Comparison of ENCODE assay signal across 24 cellular contexts in the genomic region with DNA sequence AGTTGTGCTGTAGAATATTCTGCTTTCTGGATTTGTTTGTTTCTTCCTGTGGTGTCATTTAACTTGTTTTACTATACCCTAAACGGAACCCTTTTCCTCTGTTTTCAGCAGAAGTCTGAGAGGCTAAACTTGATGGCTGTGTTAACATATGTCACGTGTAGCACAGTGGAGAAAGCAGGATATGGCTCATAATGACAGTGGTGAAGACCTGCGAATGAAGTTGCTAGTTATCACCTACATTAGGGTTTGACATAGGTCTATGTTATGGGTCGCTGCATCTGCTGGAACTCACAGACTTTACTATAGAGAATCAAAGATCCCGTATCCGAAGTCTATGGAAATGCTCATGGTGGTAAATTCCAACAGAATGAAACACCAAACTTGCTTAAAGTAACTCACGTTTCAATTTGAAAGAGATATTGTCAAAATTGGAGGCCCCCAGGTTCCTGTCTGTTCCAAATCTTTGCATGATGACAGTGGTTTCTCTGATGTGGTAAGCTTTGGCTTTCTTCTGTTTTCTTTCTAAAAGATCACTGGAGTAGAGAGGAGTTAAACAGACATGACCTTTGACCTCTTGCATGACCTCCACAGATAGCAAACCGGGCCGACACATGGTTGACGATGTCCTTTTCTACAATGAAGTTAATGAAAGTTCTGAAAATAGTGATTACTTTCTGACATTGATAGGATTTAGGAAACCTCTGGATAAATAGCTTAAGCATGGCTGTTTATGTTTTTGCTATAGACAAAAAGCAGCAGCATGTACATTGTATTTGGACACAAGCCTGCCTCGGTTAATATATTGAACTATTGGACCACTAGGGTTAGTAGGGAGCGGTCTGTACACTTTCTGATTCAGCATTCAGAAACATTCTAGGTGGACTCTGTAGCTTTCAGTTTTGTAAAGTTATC. TPM values are rescaled to one million over a fixed set of nuclear protein-coding genes. Genes with fewer than 3 reads are reported as not detected.
DNase-seq lines count a peak whose midpoint lies in the region; ATAC-seq, FAIRE-seq and TF ChIP-seq lines count a peak whose summit lies in the region.
"Had no signal": no experiment of that assay in that cellular context is flagged by ENCODE, and none has a peak within 500 bp of the region (broad histone marks: within the 10 kb centered on the region; RNA-seq: fewer than 3 reads in every experiment).

No MANE protein-coding gene starts in this region.

- no peak for TF ChIP-seq CTCF in K562 (IDR thresholded peaks at IDR 0.05 in 2 of 3, conservative IDR thresholded peaks at IDR 0.05 in 1 of 3; ENCODE audit: insufficient read depth in 2 of 3, low read depth in 1 of 3, low read length in 3 of 3)

- no peak overlapping the region for H3K9ac ChIP-seq in K562 (ENCODE audit: insufficient read depth in 1 of 2, low read depth in 2 of 2, low read length in 2 of 2)

- no peaks in the 10 kb centered on the region for H3K79me2 ChIP-seq in K562 (ENCODE audit: control insufficient read depth, insufficient read depth, low read length)

- peaks cover 0 to 2% (median 0%) of the 10 kb centered on the region in 8 donors for H3K9me3 Mint-ChIP-seq in CD4-positive, alpha-beta memory T cell
- H3K9me3 Mint-ChIP-seq in activated CD4-positive, alpha-beta memory T cell treated with anti-CD3 and anti-CD28 coated beads, Interleukin-2, amount 10 ng/mL, durations not matched to agents 7 days and 5 days = no peaks in the 10 kb centered on the region

- no peaks in the 10 kb centered on the region for H3K9me1 ChIP-seq in K562 (ENCODE audit: control insufficient read depth, insufficient read depth, low read length)

- TF ChIP-seq RAD21 in K562 (CRISPR knock-in tag; conservative IDR thresholded peaks at IDR 0.05 in 1 of 2, IDR thresholded peaks at IDR 0.05 in 1 of 2) = no peak

- H3K9me3 ChIP-seq in CD4-positive, alpha-beta memory T cell (ENCODE audit: control insufficient read depth in 1 of 2, low read length in 2 of 2) = no peaks in the 10 kb centered on the region
- no peaks in the 10 kb centered on the region for H3K9me3 ChIP-seq in K562 (replicated peaks; ENCODE audit: control insufficient read depth, insufficient read depth, low read depth, low read length)
- H3K9me3 ChIP-seq: adrenal gland, breast epithelium, HAP-1, heart left ventricle, neutrophil, SJCRH30, uterus had no signal

- H2AFZ ChIP-seq in K562 (ENCODE audit: low read depth, low read length) = no peak overlapping the region

- no peaks in the 10 kb centered on the region for H3K36me3 ChIP-seq in CD4-positive, alpha-beta memory T cell (ENCODE audit: insufficient read depth, low read length)
- peaks cover 15% of the 10 kb centered on the region; the same call in 2 of the 3 replicates for H3K36me3 ChIP-seq in K562 (ENCODE audit: control insufficient read depth, insufficient read depth, low read length)
- H3K36me3 ChIP-seq: adrenal gland, breast epithelium, SJCRH30, uterus had no signal

- peak overlapping the region; percentile 74 to 96 (median 91) for H3K27ac Mint-ChIP-seq in CD4-positive, alpha-beta memory T cell
- H3K27ac Mint-ChIP-seq in activated CD4-positive, alpha-beta memory T cell treated with anti-CD3 and anti-CD28 coated beads, Interleukin-2, amount 10 ng/mL, durations not matched to agents 7 days and 5 days = peak overlapping the region; percentile 79

- ATAC-seq in activated CD4-positive, CD25-positive, alpha-beta regulatory T cell treated with anti-CD3 and anti-CD28 coated beads, Interleukin-2, amount 50 U/mL, for 24 hours = peak; percentile 51 to 58
- ATAC-seq in K562 (no peak), HG03439 (IDR thresholded peaks at IDR 0.05; ENCODE audit: unreplicated experiment) (no peak)
- ATAC-seq: heart left ventricle, left lobe of liver, Panc1 had no signal

- peaks cover 17 to 26% of the 10 kb centered on the region in 2 donors for H3K36me3 Mint-ChIP-seq in CD4-positive, alpha-beta memory T cell
- peaks cover 16% of the 10 kb centered on the region for H3K36me3 Mint-ChIP-seq in activated CD4-positive, alpha-beta memory T cell treated with anti-CD3 and anti-CD28 coated beads, Interleukin-2, amount 10 ng/mL, durations not matched to agents 7 days and 5 days (ENCODE audit: low read depth)

- intact Hi-C loops in CD4-positive, alpha-beta memory T cell (cut with micrococcal nuclease) = no loop called here
- intact Hi-C loops in K562 (cut with micrococcal nuclease) = no loop called here

- CTCF ChIA-PET in CD4-positive, alpha-beta memory T cell (lab: Charles Lee; ENCODE audit: partially characterized antibody) = no interaction called here
- CTCF ChIA-PET in activated CD4-positive, alpha-beta memory T cell treated with anti-CD3 and anti-CD28 coated beads, Interleukin-2, amount 10 ng/mL, durations not matched to agents 7 days and 5 days (lab: Charles Lee) = interaction anchor here (0.9 kb wide), 1 partner anchor 60 kb away, joined by 4 read pairs; the partner anchor contains the start of gene PCBD2
- CTCF ChIA-PET in K562 (lab: Yijun Ruan, JAX; ENCODE audit: low intra/inter-chr PET ratio) = no interaction called here

- 86% methylated on average over 12 of the region's 12 CpGs for WGBS in K562 (ENCODE audit: insufficient coverage, low coverage, missing lambda C conversion rate)

- H3K4me1 Mint-ChIP-seq in CD4-positive, alpha-beta memory T cell = peaks cover 15 to 26% (median 21%) of the 10 kb centered on the region in 4 donors
- peaks cover 23% of the 10 kb centered on the region for H3K4me1 Mint-ChIP-seq in activated CD4-positive, alpha-beta memory T cell treated with anti-CD3 and anti-CD28 coated beads, Interleukin-2, amount 10 ng/mL, durations not matched to agents 7 days and 5 days

- no peak for TF ChIP-seq EP300 in K562 (IDR thresholded peaks at IDR 0.05; ENCODE audit: low read length)

- peak overlapping the region in 6 of 8 donors; percentile 18 to 82 (median 59) for H3K4me3 Mint-ChIP-seq in CD4-positive, alpha-beta memory T cell
- H3K4me3 Mint-ChIP-seq in activated CD4-positive, alpha-beta memory T cell treated with anti-CD3 and anti-CD28 coated beads, Interleukin-2, amount 10 ng/mL, durations not matched to agents 7 days and 5 days = no peak overlapping the region

- in situ Hi-C loops in K562 (cut with MboI) = no loop called here

- no TSS peak for BruUV-seq in K562 (replicated peaks; lab: Mats Ljungman, UMichigan)

- FAIRE-seq in K562 (lab: Jason Lieb, UNC) (no peak), RCC 7860 (lab: Jason Lieb, UNC) (no peak)

- H3K27me3 Mint-ChIP-seq in CD4-positive, alpha-beta memory T cell = no peaks in the 10 kb centered on the region
- no peaks in the 10 kb centered on the region for H3K27me3 Mint-ChIP-seq in activated CD4-positive, alpha-beta memory T cell treated with anti-CD3 and anti-CD28 coated beads, Interleukin-2, amount 10 ng/mL, durations not matched to agents 7 days and 5 days

- no peak for TF ChIP-seq POLR2A in K562 (conservative IDR thresholded peaks at IDR 0.05)

- peak overlapping the region; percentile 0 for H3K27ac ChIP-seq in CD4-positive, alpha-beta memory T cell (ENCODE audit: low read depth, low read length)
- no peak overlapping the region for H3K27ac ChIP-seq in K562 (ENCODE audit: extremely low read depth, low read depth, low read length)
- H3K27ac ChIP-seq: 22Rv1, breast epithelium, heart left ventricle, neutrophil, SJCRH30, uterus had no signal

- no peaks in the 10 kb centered on the region for H4K20me1 ChIP-seq in K562 (replicated peaks; ENCODE audit: control insufficient read depth, insufficient read depth, low read length)

- H3K27me3 ChIP-seq in CD4-positive, alpha-beta memory T cell (ENCODE audit: insufficient read depth, low read length) = no peaks in the 10 kb centered on the region
- no peaks in the 10 kb centered on the region for H3K27me3 ChIP-seq in K562 (ENCODE audit: control insufficient read depth in 2 of 2, insufficient read depth in 2 of 2, low read length in 2 of 2)
- H3K27me3 ChIP-seq: adrenal gland, breast epithelium, heart left ventricle, neutrophil, SJCRH30, uterus had no signal

- H3K4me1 ChIP-seq in CD4-positive, alpha-beta memory T cell (ENCODE audit: insufficient read depth, low read length) = peaks cover 21% of the 10 kb centered on the region
- no peaks in the 10 kb centered on the region for H3K4me1 ChIP-seq in K562 (replicated peaks in 1 of 2; ENCODE audit: control insufficient read depth in 2 of 2, insufficient read depth in 2 of 2, low read length in 2 of 2)
- H3K4me1 ChIP-seq: adrenal gland, breast epithelium, heart left ventricle, SJCRH30, uterus had no signal

- no peak for DNase-seq in activated CD4-positive, CD25-positive, alpha-beta regulatory T cell (lab: John Stamatoyannopoulos, UW)
- peak; percentile 50 to 61 (median 57) for DNase-seq in CD4-positive, alpha-beta memory T cell
- DNase-seq in activated CD4-positive, alpha-beta memory T cell treated with anti-CD3 and anti-CD28 coated beads, Interleukin-2, amount 10 ng/mL, durations not matched to agents 7 days and 5 days = no peak
- no peak for DNase-seq in K562 (ENCODE audit: extremely low read depth in 1 of 4, low spot score in 3 of 4)
- DNase-seq in islet precursor cell = no peak
- no peak for DNase-seq in RCC 7860 (ENCODE audit: low spot score)
- DNase-seq: Calu3; EL; heart left ventricle; NCI-H1105 treated with DMSO at 0.1 percent for 48 hours; NCI-H2081 treated with DMSO at 0.1 percent for 48 hours; NCI-H510A; SJCRH30; stimulated activated CD4-positive, alpha-beta T cell treated with anti-CD3 and anti-CD28 coated beads, Interleukin-4, amount 100 ng/mL, for 4 hours; uterus had no signal

- no peak overlapping the region for H3K4me2 ChIP-seq in K562 (ENCODE audit: insufficient read depth, low read length)

- H3K4me3 ChIP-seq in CD4-positive, alpha-beta memory T cell (ENCODE audit: low read length in 2 of 2) = no peak overlapping the region
- H3K4me3 ChIP-seq in K562 = no peak overlapping the region
- H3K4me3 ChIP-seq: adrenal gland, breast epithelium, HAP-1, heart left ventricle, SJCRH30, uterus had no signal

- POLR2A ChIA-PET in CD4-positive, alpha-beta memory T cell (lab: Charles Lee; ENCODE audit: partially characterized antibody) = no interaction called here
- POLR2A ChIA-PET in activated CD4-positive, alpha-beta memory T cell treated with anti-CD3 and anti-CD28 coated beads, Interleukin-2, amount 10 ng/mL, durations not matched to agents 7 days and 5 days (lab: Charles Lee) = interaction anchor here (0.8 to 1.0 kb wide), 3 partner anchors 12 to 60 kb away, joined by 3 read pairs; partner anchors contain the start of gene PCBD2
- POLR2A ChIA-PET in K562 (lab: Yijun Ruan, JAX) = interaction anchor here (1.2 to 1.5 kb wide), 2 partner anchors 11 kb away, joined by 3 to 4 read pairs; no protein-coding TSS in a partner anchor

RNA-seq across cellular contexts. Expression of gene CATSPER3, which starts 3.1 kb away (rescaled TPM):
- total RNA-seq in CD4-positive, alpha-beta memory T cell = 1 to 10 TPM in 1 of 2 experiments, under 1 TPM in 1; 0.94 to 1.8 TPM
- polyA plus RNA-seq in CD4-positive, alpha-beta memory T cell = under 1 TPM in 1 of 2 donors, not detected in 1; 0.68 TPM
- under 1 TPM; 0.55 to 0.88 TPM for total RNA-seq in activated CD4-positive, alpha-beta memory T cell treated with anti-CD3 and anti-CD28 coated beads, Interleukin-2, amount 10 ng/mL, durations not matched to agents 7 days and 5 days
- 3.2 TPM in 2 replicates for total RNA-seq in K562 (2011; cell fraction: chromatin; rRNA removed; ENCODE audit: low replicate concordance)
- 2.2 and 2.4 TPM in 2 replicates for total RNA-seq in K562 (2011; cell fraction: nucleolus; rRNA removed)
- total RNA-seq in K562 (2011; cell fraction: nucleoplasm; rRNA removed) = 1.5 and 1.7 TPM in 2 replicates
- total RNA-seq in K562 (2014; rRNA removed) (0.14 and 0.45 TPM in 2 replicates), K562 (2014; rRNA removed; fragmentation: Illumina TruSeq; extraction: Trizol) (0.22 and 0.44 TPM in 2 replicates), K562 (2015; rRNA removed; fragmentation: Illumina TruSeq; extraction: Trizol) (0.38 and 0.43 TPM in 2 replicates), K562 (2021) (0.34 and 0.49 TPM in 2 replicates)
- polyA plus RNA-seq in K562 (2011; rRNA removed) (1.5 and 1.7 TPM in 2 replicates), K562 (2014; fragmentation: Illumina TruSeq; extraction: Trizol) (0.29 and 0.37 TPM in 2 replicates), K562 (2014; fragmentation: Nextera tagmentation; extraction: Ambion mirVana) (under 1 TPM; 0.60 to 0.62 TPM), K562 (2014; rRNA removed) (0.22 and 0.61 TPM in 2 replicates)
- 0.86 and 1.4 TPM in 2 replicates for polyA plus RNA-seq in K562 (2011; cell fraction: cytosol; rRNA removed)
- polyA plus RNA-seq in K562 (2011; cell fraction: nucleus; rRNA removed) = 2.2 and 4.2 TPM in 2 replicates
- 0.44 and 0.97 TPM in 2 replicates for polyA plus RNA-seq in K562 (2012)
- polyA minus RNA-seq in K562 (2011; rRNA and poly(A)+ RNA removed) = 1.3 and 1.8 TPM in 2 replicates
- not detected in 2 replicates for polyA minus RNA-seq in K562 (2011; cell fraction: cytosol; rRNA and poly(A)+ RNA removed)
- polyA minus RNA-seq in K562 (2011; cell fraction: nucleus; rRNA and poly(A)+ RNA removed) = 0.94 and 1.00 TPM in 2 replicates
- total RNA-seq: SJCRH30 had no signal

RNA-seq across cellular contexts. Expression of gene PCBD2, which starts 59.7 kb away (rescaled TPM):
- 10 to 100 TPM; 13.1 to 15.6 TPM for total RNA-seq in CD4-positive, alpha-beta memory T cell
- 10 to 100 TPM; 11.5 to 11.6 TPM for polyA plus RNA-seq in CD4-positive, alpha-beta memory T cell
- total RNA-seq in activated CD4-positive, alpha-beta memory T cell treated with anti-CD3 and anti-CD28 coated beads, Interleukin-2, amount 10 ng/mL, durations not matched to agents 7 days and 5 days = 10 to 100 TPM; 13.6 to 14.7 TPM
- 16.5 and 20.4 TPM in 2 replicates for total RNA-seq in K562 (2011; cell fraction: chromatin; rRNA removed; ENCODE audit: low replicate concordance)
- 7.8 and 9.9 TPM in 2 replicates for total RNA-seq in K562 (2011; cell fraction: nucleolus; rRNA removed)
- total RNA-seq in K562 (2011; cell fraction: nucleoplasm; rRNA removed) = 19.7 and 32.0 TPM in 2 replicates
- total RNA-seq in K562 (2014; rRNA removed) (5.2 and 8.9 TPM in 2 replicates), K562 (2014; rRNA removed; fragmentation: Illumina TruSeq; extraction: Trizol) (8.0 and 8.4 TPM in 2 replicates), K562 (2015; rRNA removed; fragmentation: Illumina TruSeq; extraction: Trizol) (6.7 and 6.8 TPM in 2 replicates), K562 (2021) (8.0 and 10.4 TPM in 2 replicates)
- polyA plus RNA-seq in K562 (2011; rRNA removed) (13.8 and 15.4 TPM in 2 replicates), K562 (2014; fragmentation: Illumina TruSeq; extraction: Trizol) (6.8 and 7.0 TPM in 2 replicates), K562 (2014; fragmentation: Nextera tagmentation; extraction: Ambion mirVana) (1 to 10 TPM; 7.1 to 7.8 TPM), K562 (2014; rRNA removed) (8.0 and 10.7 TPM in 2 replicates)
- polyA plus RNA-seq in K562 (2011; cell fraction: cytosol; rRNA removed) = 5.9 and 10.1 TPM in 2 replicates
- polyA plus RNA-seq in K562 (2011; cell fraction: nucleus; rRNA removed) = 8.4 and 12.2 TPM in 2 replicates
- polyA plus RNA-seq in K562 (2012) = 7.2 and 8.8 TPM in 2 replicates
- 5.7 and 8.1 TPM in 2 replicates for polyA minus RNA-seq in K562 (2011; rRNA and poly(A)+ RNA removed)
- 5.2 and 6.5 TPM in 2 replicates for polyA minus RNA-seq in K562 (2011; cell fraction: cytosol; rRNA and poly(A)+ RNA removed)
- polyA minus RNA-seq in K562 (2011; cell fraction: nucleus; rRNA and poly(A)+ RNA removed) = 5.0 and 5.7 TPM in 2 replicates

Comparison
In these comparisons a context has a peak if more than half of its experiments do, and no peak if none do; other contexts are left out.
1. ATAC-seq: peak in activated CD4-positive, CD25-positive, alpha-beta regulatory T cell treated with anti-CD3 and anti-CD28 coated beads, Interleukin-2, amount 50 U/mL, for 24 hours (2 of 2); none in K562 (single experiment) and HG03439 (single experiment).
2. DNase-seq: peak in CD4-positive, alpha-beta memory T cell (5 of 5); none in activated CD4-positive, CD25-positive, alpha-beta regulatory T cell (0 of 4), activated CD4-positive, alpha-beta memory T cell treated with anti-CD3 and anti-CD28 coated beads, Interleukin-2, amount 10 ng/mL, durations not matched to agents 7 days and 5 days (single experiment), K562 (0 of 4), islet precursor cell (single experiment) and RCC 7860 (single experiment).